In the genomic region with DNA sequence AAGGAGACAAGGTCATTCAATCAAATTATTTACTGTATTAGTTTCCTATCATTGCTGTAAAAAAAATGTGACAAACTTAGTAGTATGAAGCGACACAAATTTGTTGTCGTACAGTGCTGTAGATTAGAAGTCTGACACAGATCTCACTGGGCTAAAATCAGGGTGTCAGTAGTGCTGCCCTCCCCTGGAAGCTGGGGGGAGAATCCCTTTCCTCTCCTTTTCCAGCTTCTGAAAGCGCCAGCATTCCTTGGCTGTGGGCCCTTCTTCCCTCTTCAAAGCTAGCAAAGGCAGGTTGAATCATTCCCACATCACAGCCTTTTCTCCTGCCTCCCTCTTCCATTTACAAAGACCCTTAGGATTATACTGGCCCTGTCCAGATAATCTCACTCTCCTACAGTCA, we compare ENCODE assay signal across 22 cellular contexts. TPM values are rescaled to one million over a fixed set of nuclear protein-coding genes. Genes with fewer than 3 reads are reported as not detected.
DNase-seq lines count a peak whose midpoint lies in the region; ATAC-seq, FAIRE-seq and TF ChIP-seq lines count a peak whose summit lies in the region.
"Had no signal": no experiment of that assay in that cellular context is flagged by ENCODE, and none has a peak within 500 bp of the region (broad histone marks: within the 10 kb centered on the region; RNA-seq: fewer than 3 reads in every experiment).

No MANE protein-coding gene starts in this region.

- intact Hi-C loops in PC-3 (cut with micrococcal nuclease) = no loop called here
- intact Hi-C loops in kidney (cut with DNase I) = no loop called here

- no peak overlapping the region for H3K9ac ChIP-seq in PC-3 (ENCODE audit: low read length)
- H3K9ac ChIP-seq in H1 (replicated peaks in 1 of 4; ENCODE audit: extremely low read depth in 1 of 4, low read depth in 3 of 4, low read length in 3 of 4) = no peak overlapping the region
- no peak overlapping the region for H3K9ac ChIP-seq in kidney (ENCODE audit: low read length in 2 of 2)

- no peak overlapping the region for H2AFZ ChIP-seq in PC-3 (ENCODE audit: low read length)
- no peak overlapping the region for H2AFZ ChIP-seq in H1 (ENCODE audit: low read length)

- no peak for TF ChIP-seq POLR2A in H1 (IDR thresholded peaks at IDR 0.05; ENCODE audit: control extremely low read depth in 1 of 2, low read depth in 2 of 2, low read length in 2 of 2)

- no peak overlapping the region for H4K8ac ChIP-seq in H1 (ENCODE audit: extremely low read depth, insufficient read depth, low read length)

- no peak overlapping the region for H2BK120ac ChIP-seq in H1 (replicated peaks; ENCODE audit: low read depth, low read length)

- H3K27me3 ChIP-seq in PC-3 (ENCODE audit: low read length) (no peaks in the 10 kb centered on the region), H1 (replicated peaks in 1 of 4; ENCODE audit: control insufficient read depth in 3 of 4, extremely low read depth in 1 of 4, insufficient read depth in 3 of 4, low read length in 3 of 4) (no peaks in the 10 kb centered on the region)
- H3K27me3 ChIP-seq: esophagus muscularis mucosa, gastroesophageal sphincter, left lung, sigmoid colon, tibial artery had no signal

- no peaks in the 10 kb centered on the region for H3K27me3 Mint-ChIP-seq in natural killer cell treated with Interleukin-12 subunit alpha and Interleukin-12 subunit beta and Interleukin-15 and Interleukin-18, amount 100 ng/mL, for 72 hours
- H3K27me3 Mint-ChIP-seq: activated CD4-positive, alpha-beta T cell treated with anti-CD3 and anti-CD28 coated beads, Interleukin-2, amount 10 ng/mL, durations not matched to agents 24 days and 14 days had no signal

- DNase-seq in COLO829 (ENCODE audit: low spot score) (peak; percentile 48), PC-3 (no peak), H1 (ENCODE audit: low read depth in 1 of 2, low spot score in 2 of 2) (no peak), kidney glomerular epithelial cell (lab: John Stamatoyannopoulos, UW) (no peak), SK-N-DZ (ENCODE audit: low spot score) (no peak), kidney (no peak)
- no peak for DNase-seq in natural killer cell treated with Interleukin-12 subunit alpha and Interleukin-12 subunit beta and Interleukin-15 and Interleukin-18, amount 100 ng/mL, for 72 hours (ENCODE audit: low spot score)
- DNase-seq: activated CD4-positive, alpha-beta T cell treated with anti-CD3 and anti-CD28 coated beads, Interleukin-2, amount 10 ng/mL, durations not matched to agents 24 days and 14 days; activated CD8-positive, alpha-beta memory T cell treated with anti-CD3 and anti-CD28 coated beads, Interleukin-2, amount 50 U/mL, for 4 hours; activated effector memory CD4-positive, alpha-beta T cell treated with anti-CD3 and anti-CD28 coated beads, Interleukin-2, amount 50 U/mL, for 16 hours; GDM1; KBM-7; left lung; NCI-H1930; NCI-H446; sigmoid colon; stimulated activated naive CD4-positive, alpha-beta T cell; tibial artery had no signal

- H3K18ac ChIP-seq in H1 (ENCODE audit: extremely low read depth, low read length) = no peak overlapping the region

- no peak overlapping the region for H4K91ac ChIP-seq in H1 (replicated peaks; ENCODE audit: insufficient read length, low read length)

- H3K4me3 ChIP-seq in PC-3 (ENCODE audit: low read length) (no peak overlapping the region), H1 (ENCODE audit: extremely low read depth in 1 of 4, insufficient read depth in 2 of 4, low read depth in 3 of 4, low read length in 4 of 4) (no peak overlapping the region), kidney (ENCODE audit: low read length in 2 of 2) (no peak overlapping the region)
- H3K4me3 ChIP-seq: esophagus muscularis mucosa, gastroesophageal sphincter, left lung, sigmoid colon, tibial artery had no signal

- CTCF ChIA-PET in PC-3 (lab: Charles Lee) = no interaction called here
- CTCF ChIA-PET in H1 (lab: Charles Lee; ENCODE audit: partially characterized antibody) = interaction anchor here (0.7 to 2.3 kb wide), 26 partner anchors 10 to 573 kb away, joined by 3 to 19 read pairs (median 4); partner anchors contain the start of gene VPS41

- no peak overlapping the region for H2BK12ac ChIP-seq in H1 (ENCODE audit: low read depth, low read length)

- 0 out of 2 replicates have a peak, but pooled peaks cover 2% of the 10 kb centered on the region for H3K79me1 ChIP-seq in H1 (ENCODE audit: low read depth, low read length)

- POLR2A ChIA-PET in PC-3 (lab: Charles Lee; ENCODE audit: unreplicated experiment) (no interaction called here), H1 (lab: Charles Lee; ENCODE audit: partially characterized antibody) (interaction anchor here (1.2 to 1.9 kb wide), 2 partner anchors 9 to 17 kb away, joined by 3 to 4 read pairs; no protein-coding TSS in a partner anchor)

- no peaks in the 10 kb centered on the region for H3K9me2 ChIP-seq in PC-3 (replicated peaks; ENCODE audit: low read length)

- no TSS peak for BruUV-seq in PC-3 (replicated peaks; lab: Mats Ljungman, UMichigan)

- ATAC-seq in PC-3 = no peak
- ATAC-seq in natural killer cell treated with Interleukin-12 subunit alpha and Interleukin-12 subunit beta and Interleukin-15 and Interleukin-18, amount 100 ng/mL, for 72 hours = no peak
- no peak for ATAC-seq in HG02623 (IDR thresholded peaks at IDR 0.05; ENCODE audit: unreplicated experiment)
- ATAC-seq: gastroesophageal sphincter, left lung had no signal

- peak overlapping the region; percentile 29 to 44 for H3K27ac Mint-ChIP-seq in natural killer cell treated with Interleukin-12 subunit alpha and Interleukin-12 subunit beta and Interleukin-15 and Interleukin-18, amount 100 ng/mL, for 72 hours
- H3K27ac Mint-ChIP-seq: activated CD4-positive, alpha-beta T cell treated with anti-CD3 and anti-CD28 coated beads, Interleukin-2, amount 10 ng/mL, durations not matched to agents 24 days and 14 days had no signal

- H3K23ac ChIP-seq in H1 (ENCODE audit: insufficient read length) = no peak overlapping the region

- peak; percentile 32 to 43; a peak in 3 of 4 replicates for TF ChIP-seq RAD21 in H1 (IDR thresholded peaks at IDR 0.05 in 1 of 2, conservative IDR thresholded peaks at IDR 0.05 in 1 of 2; ENCODE audit: low read depth in 2 of 2, low read length in 2 of 2)

- H3F3A ChIP-seq in PC-3 (ENCODE audit: low read length, unreplicated experiment) = no peaks in the 10 kb centered on the region

- TF ChIP-seq EP300 in H1 (IDR thresholded peaks at IDR 0.05; ENCODE audit: borderline replicate concordance in 1 of 2, low read depth in 2 of 2, low read length in 2 of 2) = no peak

- H3K79me2 ChIP-seq in PC-3 (ENCODE audit: low read length) = no peaks in the 10 kb centered on the region
- peaks cover 0 to 19% of the 10 kb centered on the region in 2 experiments; a peak in 2 of 4 replicates for H3K79me2 ChIP-seq in H1 (ENCODE audit: control insufficient read depth in 1 of 2, insufficient read depth in 2 of 2, low read length in 2 of 2)

- H3K4me1 ChIP-seq in PC-3 (ENCODE audit: insufficient read depth, low read length) (no peaks in the 10 kb centered on the region), H1 (replicated peaks in 1 of 4; ENCODE audit: control insufficient read depth in 3 of 4, insufficient read depth in 4 of 4, low read length in 3 of 4) (peaks cover 0 to 2% (median under 1%) of the 10 kb centered on the region in 4 experiments; a peak in 1 of 7 replicates), kidney (ENCODE audit: control insufficient read depth in 1 of 2, insufficient read depth in 1 of 2, low read depth in 1 of 2, low read length in 2 of 2) (no peaks in the 10 kb centered on the region)
- H3K4me1 ChIP-seq: gastroesophageal sphincter, tibial artery had no signal

- H4K20me1 ChIP-seq in PC-3 (ENCODE audit: low read length) = no peaks in the 10 kb centered on the region
- peaks cover 0 to 3% of the 10 kb centered on the region in 2 experiments for H4K20me1 ChIP-seq in H1 (replicated peaks in 1 of 2; ENCODE audit: control insufficient read depth in 1 of 2, insufficient read depth in 2 of 2, low read length in 2 of 2)

- 96% methylated on average over 3 of the region's 3 CpGs; no CpG with 5 or more reads in 1 of the 2 experiments for WGBS in H1 (ENCODE audit: extremely low coverage in 1 of 2, insufficient coverage in 1 of 2, insufficient read length in 1 of 2, insufficient replicate concordance in 2 of 2, low coverage in 1 of 2, low lambda C conversion rate in 2 of 2, missing lambda C conversion rate in 1 of 2), 2 experiments

- H3K23me2 ChIP-seq in H1 (ENCODE audit: low read depth, low read length) = no peaks in the 10 kb centered on the region

- no peak overlapping the region for H2BK20ac ChIP-seq in H1 (ENCODE audit: low read length)

- FAIRE-seq in H1 (lab: Jason Lieb, UNC) = no peak
- no peak for FAIRE-seq in kidney (lab: Jason Lieb, UNC)

- no peak overlapping the region for H4K5ac ChIP-seq in H1 (ENCODE audit: insufficient read length, low read depth, low read length)

- H3K4me1 Mint-ChIP-seq in natural killer cell treated with Interleukin-12 subunit alpha and Interleukin-12 subunit beta and Interleukin-15 and Interleukin-18, amount 100 ng/mL, for 72 hours (ENCODE audit: low read depth in 2 of 2) = peaks cover 44 to 52% of the 10 kb centered on the region in 2 donors

- no peak overlapping the region for H3K56ac ChIP-seq in H1 (replicated peaks; ENCODE audit: insufficient read length, low read depth, low read length)

- TF ChIP-seq CTCF in PC-3 (conservative IDR thresholded peaks at IDR 0.05; ENCODE audit: low read depth, low read length) (0 out of 2 replicates have a peak, but pooled peaks have one; percentile 13), H1 (IDR thresholded peaks at IDR 0.05; ENCODE audit: control extremely low read depth in 1 of 3, insufficient read depth in 1 of 3, low read depth in 1 of 3, low read length in 3 of 3) (peak; percentile 22 to 58 (median 25); a peak in 3 of 4 replicates), kidney (IDR thresholded peaks at IDR 0.05; ENCODE audit: borderline replicate concordance, extremely low read depth, insufficient read depth) (no peak)

- no peak overlapping the region for H2BK5ac ChIP-seq in H1 (ENCODE audit: low read depth, low read length)

- H3K4me3 Mint-ChIP-seq in natural killer cell treated with Interleukin-12 subunit alpha and Interleukin-12 subunit beta and Interleukin-15 and Interleukin-18, amount 100 ng/mL, for 72 hours = no peak overlapping the region
- H3K4me3 Mint-ChIP-seq: activated CD4-positive, alpha-beta T cell treated with anti-CD3 and anti-CD28 coated beads, Interleukin-2, amount 10 ng/mL, durations not matched to agents 24 days and 14 days had no signal

- no peak overlapping the region for H3K27ac ChIP-seq in PC-3 (ENCODE audit: low read length)
- H3K27ac ChIP-seq in H1 (ENCODE audit: low read depth, low read length) = no peak overlapping the region
- H3K27ac ChIP-seq in kidney (ENCODE audit: low read depth in 2 of 2, low read length in 2 of 2) = no peak overlapping the region
- H3K27ac ChIP-seq: esophagus muscularis mucosa, gastroesophageal sphincter, left lung, RWPE1, sigmoid colon, tibial artery had no signal

- no peak overlapping the region for H3K14ac ChIP-seq in H1 (ENCODE audit: insufficient read length)

- H3K9me3 Mint-ChIP-seq in natural killer cell treated with Interleukin-12 subunit alpha and Interleukin-12 subunit beta and Interleukin-15 and Interleukin-18, amount 100 ng/mL, for 72 hours = no peaks in the 10 kb centered on the region

- H2AK5ac ChIP-seq in H1 (ENCODE audit: low read depth, low read length) = no peak overlapping the region

- no peak overlapping the region for H3K4ac ChIP-seq in H1 (replicated peaks; ENCODE audit: insufficient read length, low read depth, low read length)

- H2BK15ac ChIP-seq in H1 (ENCODE audit: low read length) = no peak overlapping the region

- no peaks in the 10 kb centered on the region for H3K36me3 ChIP-seq in PC-3 (ENCODE audit: low read depth, low read length)
- no peaks in the 10 kb centered on the region for H3K36me3 ChIP-seq in H1 (ENCODE audit: control insufficient read depth in 2 of 4, insufficient read depth in 4 of 4, low read length in 3 of 4)
- no peaks in the 10 kb centered on the region for H3K36me3 ChIP-seq in kidney (ENCODE audit: control insufficient read depth in 1 of 2, insufficient read depth in 2 of 2, low read length in 2 of 2)
- H3K36me3 ChIP-seq: gastroesophageal sphincter, left lung, sigmoid colon had no signal

- H3K9me3 ChIP-seq in PC-3 (ENCODE audit: low read length) (no peaks in the 10 kb centered on the region), H1 (ENCODE audit: insufficient read depth in 2 of 2, low read depth in 1 of 2, low read length in 1 of 2) (no peaks in the 10 kb centered on the region), kidney (ENCODE audit: control insufficient read depth in 1 of 2, low read length in 2 of 2) (no peaks in the 10 kb centered on the region)
- H3K9me3 ChIP-seq: esophagus muscularis mucosa, gastroesophageal sphincter, left lung, sigmoid colon, tibial artery had no signal

- H3K36me3 Mint-ChIP-seq in natural killer cell treated with Interleukin-12 subunit alpha and Interleukin-12 subunit beta and Interleukin-15 and Interleukin-18, amount 100 ng/mL, for 72 hours = peaks cover 9% of the 10 kb centered on the region

- H3K4me2 ChIP-seq in PC-3 (ENCODE audit: low read length) (no peak overlapping the region), H1 (ENCODE audit: insufficient read depth in 1 of 2, low read depth in 2 of 2, low read length in 2 of 2) (no peak overlapping the region)

RNA-seq across cellular contexts. Expression of gene VPS41, which starts 28.0 kb away (rescaled TPM):
- 23.2 and 35.2 TPM in 2 replicates for total RNA-seq in PC-3 (2014; rRNA removed)
- total RNA-seq in H1 (2021; fragmentation: NEBNext Ultra II Directional; extraction: Animal tissue kit (Norgen Biotek cat#: 25700)) = 51.4 and 63.3 TPM in 2 replicates
- polyA plus RNA-seq in H1 (2011; rRNA removed) = 7.2 and 10.7 TPM in 2 replicates
- 13.3 TPM for polyA plus RNA-seq in H1 (2011; cell fraction: cytosol; rRNA removed)
- polyA plus RNA-seq in H1 (2011; cell fraction: nucleus; rRNA removed) = 19.8 TPM
- 16.5 to 47.0 TPM (median 22.7 TPM) in 4 replicates for polyA plus RNA-seq in H1 (2012, experiment 1 of 2)
- polyA plus RNA-seq in H1 (2012, experiment 2 of 2) = 1.4 TPM
- polyA plus RNA-seq in H1 (2013, experiment 1 of 2) = 13.2 TPM
- polyA plus RNA-seq in H1 (2013, experiment 2 of 2) = 14.1 TPM
- 24.1 and 30.0 TPM in 2 replicates for polyA minus RNA-seq in H1 (2011; rRNA and poly(A)+ RNA removed)
- polyA minus RNA-seq in H1 (2011; cell fraction: cytosol; rRNA and poly(A)+ RNA removed) = 16.0 TPM
- 46.7 TPM for polyA minus RNA-seq in H1 (2011; cell fraction: nucleus; rRNA and poly(A)+ RNA removed)
- 10 to 100 TPM; 74.3 to 79.7 TPM for total RNA-seq in natural killer cell treated with Interleukin-12 subunit alpha and Interleukin-12 subunit beta and Interleukin-15 and Interleukin-18, amount 100 ng/mL, for 72 hours
- polyA plus RNA-seq in SK-N-DZ (2014; cell fraction: cytosol; rRNA removed) = 23.1 and 26.4 TPM in 2 replicates
- polyA plus RNA-seq in SK-N-DZ (2014; cell fraction: nucleus; rRNA removed) = 67.6 and 105 TPM in 2 replicates
- total RNA-seq in kidney = 94.0 TPM
- polyA plus RNA-seq in kidney (ENCODE audit: insufficient read depth, low read depth, low replicate concordance) = 21.8 TPM
